22 cellular contexts compared by ENCODE assay signal in the genomic region with DNA sequence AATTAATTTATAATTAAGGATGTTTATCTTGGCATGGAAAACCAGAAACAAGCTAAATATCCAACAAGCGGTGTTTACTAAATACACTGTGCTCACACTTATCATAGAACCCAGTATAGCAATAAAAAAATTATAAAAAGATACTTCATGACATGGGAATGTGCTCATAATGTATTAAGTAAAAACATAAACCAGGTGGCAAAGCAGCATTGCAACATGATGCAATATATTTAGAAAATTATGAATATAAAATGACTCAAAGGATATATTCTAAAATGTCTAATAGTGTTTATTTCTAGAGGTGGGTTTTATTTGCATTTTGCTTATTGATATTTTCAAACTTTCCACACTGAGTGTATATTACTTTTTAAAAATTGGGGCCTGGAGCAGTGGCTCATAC.
DNase-seq lines count a peak whose midpoint lies in the region; ATAC-seq and TF ChIP-seq lines count a peak whose summit lies in the region.
"Had no signal": no experiment of that assay in that cellular context is flagged by ENCODE, and none has a peak within 500 bp of the region (broad histone marks: within the 10 kb centered on the region; RNA-seq: fewer than 3 reads in every experiment).

No MANE protein-coding gene starts in this region.

- no peaks in the 10 kb centered on the region for H3K9me3 Mint-ChIP-seq in CD14-positive monocyte
- H3K9me3 Mint-ChIP-seq: CD8-positive, alpha-beta T cell had no signal

- peaks cover 5% of the 10 kb centered on the region for H3F3A ChIP-seq in PC-3 (ENCODE audit: low read length, unreplicated experiment)

- no peak for TF ChIP-seq CTCF in 22Rv1 (IDR thresholded peaks at IDR 0.05)
- TF ChIP-seq CTCF in PC-3 (conservative IDR thresholded peaks at IDR 0.05; ENCODE audit: low read depth, low read length): no peak
- no peak for TF ChIP-seq CTCF in mammary epithelial cell (conservative IDR thresholded peaks at IDR 0.05 in 1 of 2, IDR thresholded peaks at IDR 0.05 in 1 of 2; ENCODE audit: extremely low read depth in 1 of 2, insufficient read depth in 1 of 2, low read depth in 1 of 2, low read length in 2 of 2)
- no peak for TF ChIP-seq CTCF in foreskin keratinocyte (conservative IDR thresholded peaks at IDR 0.05)
- TF ChIP-seq CTCF in CD14-positive monocyte (IDR thresholded peaks at IDR 0.05): no peak

- peaks cover 4 to 9% (median 6%) of the 10 kb centered on the region in 3 donors for H3K27me3 Mint-ChIP-seq in CD14-positive monocyte (ENCODE audit: low read depth in 3 of 3)

- H3K4me1 Mint-ChIP-seq in CD14-positive monocyte: no peaks in the 10 kb centered on the region

- no peak for ATAC-seq in PC-3
- no peak for ATAC-seq in foreskin keratinocyte
- ATAC-seq: CD8-positive, alpha-beta T cell had no signal

- H3K9ac ChIP-seq in PC-3 (ENCODE audit: low read length) (peak overlapping the region; percentile 58), mammary epithelial cell (ENCODE audit: insufficient read depth, low read length) (no peak overlapping the region), Karpas-422 (ENCODE audit: low read length) (no peak overlapping the region)
- H3K9ac ChIP-seq: BLaER1 had no signal

- H3K36me3 ChIP-seq in PC-3 (ENCODE audit: low read depth, low read length) (no peaks in the 10 kb centered on the region), mammary epithelial cell (ENCODE audit: insufficient read depth, low read length) (no peaks in the 10 kb centered on the region), Karpas-422 (ENCODE audit: insufficient read depth, low read length) (no peaks in the 10 kb centered on the region)
- H3K36me3 ChIP-seq: BLaER1, Peyer's patch had no signal

- H3K9me2 ChIP-seq in PC-3 (replicated peaks; ENCODE audit: low read length) (no peaks in the 10 kb centered on the region), Karpas-422 (replicated peaks; ENCODE audit: insufficient read depth, low read length) (no peaks in the 10 kb centered on the region)

- POLR2A ChIA-PET in PC-3 (lab: Charles Lee; ENCODE audit: unreplicated experiment): no interaction called here

- H3K27ac ChIP-seq in 22Rv1 (peak overlapping the region; percentile 71), PC-3 (ENCODE audit: low read length) (peak overlapping the region; percentile 95), mammary epithelial cell (ENCODE audit: insufficient read depth, low read depth, low read length) (peak overlapping the region; percentile 97), foreskin keratinocyte (peak overlapping the region; percentile 49), Karpas-422 (ENCODE audit: low read length) (no peak overlapping the region)
- H3K27ac ChIP-seq: BLaER1 had no signal

- DNase-seq in PC-3: no peak
- peak; percentile 17 for DNase-seq in mammary epithelial cell
- no peak for DNase-seq in foreskin keratinocyte
- DNase-seq in Karpas-422: no peak
- no peak for DNase-seq in activated naive CD4-positive, alpha-beta T cell treated with anti-CD3 and anti-CD28 coated beads, Interleukin-2, amount 50 U/mL, for 16 hours
- no peak for DNase-seq in GF-D8 (lab: John Stamatoyannopoulos, UW)
- DNase-seq in CD14-positive monocyte (ENCODE audit: low spot score): no peak
- DNase-seq: Caco-2; CD8-positive, alpha-beta T cell; DMS79; EL; GDM1; KG1; NCI-H1048; NCI-H1417; NCI-H1694 treated with DMSO at 0.1 percent for 48 hours; NCI-H2081; NCI-H2227 treated with DMSO at 0.1 percent for 48 hours; NCI-H526 treated with DMSO at 0.1 percent for 48 hours had no signal

- H3K4me2 ChIP-seq in PC-3 (ENCODE audit: low read length) (peak overlapping the region; percentile 76), mammary epithelial cell (ENCODE audit: insufficient read depth, low read depth, low read length) (peak overlapping the region; percentile 8), Karpas-422 (ENCODE audit: low read depth, low read length, poor library complexity, severe bottlenecking) (no peak overlapping the region)
- H3K4me2 ChIP-seq: BLaER1 had no signal

- H4K20me1 ChIP-seq in PC-3 (ENCODE audit: low read length) (no peaks in the 10 kb centered on the region), mammary epithelial cell (ENCODE audit: insufficient read depth, low read length) (no peaks in the 10 kb centered on the region), Karpas-422 (ENCODE audit: insufficient read depth, low read depth, low read length) (no peaks in the 10 kb centered on the region)
- H4K20me1 ChIP-seq: BLaER1 had no signal

- intact Hi-C loops in PC-3 (cut with micrococcal nuclease): no loop called here
- intact Hi-C loops in mammary epithelial cell (cut with micrococcal nuclease): no loop called here
- intact Hi-C loops in CD14-positive monocyte (cut with micrococcal nuclease): no loop called here

- dilution Hi-C loops in mammary epithelial cell (cut with HindIII; ENCODE audit: low sequenced_read_pairs): no loop called here

- H3K9me3 ChIP-seq in PC-3 (ENCODE audit: low read length) (no peaks in the 10 kb centered on the region), mammary epithelial cell (replicated peaks; ENCODE audit: insufficient read depth, low read length) (no peaks in the 10 kb centered on the region), Karpas-422 (ENCODE audit: low read length) (no peaks in the 10 kb centered on the region)
- H3K9me3 ChIP-seq: BLaER1, Caco-2, Peyer's patch had no signal

- H3K79me2 ChIP-seq in PC-3 (ENCODE audit: low read length): no peaks in the 10 kb centered on the region
- no peaks in the 10 kb centered on the region for H3K79me2 ChIP-seq in mammary epithelial cell (ENCODE audit: insufficient read depth, low read length)
- H3K79me2 ChIP-seq in Karpas-422 (ENCODE audit: low read length): no peaks in the 10 kb centered on the region

- H3K4me3 ChIP-seq in PC-3 (ENCODE audit: low read length): peak overlapping the region; percentile 1; the same call in 1 of the 2 replicates
- no peak overlapping the region for H3K4me3 ChIP-seq in mammary epithelial cell (replicated peaks in 1 of 3; ENCODE audit: insufficient read depth in 1 of 3, low read depth in 2 of 3, low read length in 3 of 3)
- H3K4me3 ChIP-seq in Karpas-422 (ENCODE audit: low read length): no peak overlapping the region
- H3K4me3 ChIP-seq: BLaER1, Peyer's patch had no signal

- in situ Hi-C loops in mammary epithelial cell (cut with MboI; ENCODE audit: low sequenced_read_pairs in 2 of 2): loop anchor here in 1 of 2 donors (5.0 kb wide), 1 partner anchor 84 kb away; a partner anchor contains a TSS

- no peaks in the 10 kb centered on the region for H3K36me3 Mint-ChIP-seq in CD14-positive monocyte
- H3K36me3 Mint-ChIP-seq: CD8-positive, alpha-beta T cell had no signal

- BruUV-seq in PC-3 (replicated peaks; lab: Mats Ljungman, UMichigan): no TSS peak
- no TSS peak for BruUV-seq in mammary epithelial cell (replicated peaks; lab: Mats Ljungman, UMichigan)

- CTCF ChIA-PET in PC-3 (lab: Charles Lee): interaction anchor here (0.7 kb wide), 1 partner anchor 65 kb away, joined by 3 read pairs; no protein-coding TSS in a partner anchor
- CTCF ChIA-PET in mammary epithelial cell (lab: Charles Lee; ENCODE audit: low non-redundant PET): interaction anchor here (0.6 to 0.7 kb wide), 2 partner anchors 146 to 170 kb away, joined by 7 to 9 read pairs; no protein-coding TSS in a partner anchor

- H3K4me1 ChIP-seq in PC-3 (ENCODE audit: insufficient read depth, low read length) (peaks cover 37% of the 10 kb centered on the region), mammary epithelial cell (ENCODE audit: insufficient read depth, low read length) (peaks cover 19% of the 10 kb centered on the region), foreskin keratinocyte (peaks cover 14% of the 10 kb centered on the region), Karpas-422 (ENCODE audit: low read length) (peaks cover 9% of the 10 kb centered on the region)
- H3K4me1 ChIP-seq: BLaER1, Caco-2, Peyer's patch had no signal

- H3K27ac Mint-ChIP-seq in CD14-positive monocyte: no peak overlapping the region
- H3K27ac Mint-ChIP-seq: CD8-positive, alpha-beta T cell had no signal

- 100% methylated on average over 1 of the region's 1 CpG for WGBS in mammary epithelial cell (ENCODE audit: low coverage, missing lambda C conversion rate)

- H2AFZ ChIP-seq in PC-3 (ENCODE audit: low read length) (no peak overlapping the region), mammary epithelial cell (ENCODE audit: low read depth, low read length) (no peak overlapping the region), Karpas-422 (ENCODE audit: low read length) (no peak overlapping the region)

- H3K4me3 Mint-ChIP-seq in CD14-positive monocyte: no peak overlapping the region
- H3K4me3 Mint-ChIP-seq: CD8-positive, alpha-beta T cell had no signal

- H3K27me3 ChIP-seq in PC-3 (ENCODE audit: low read length) (no peaks in the 10 kb centered on the region), mammary epithelial cell (ENCODE audit: insufficient read depth, low read length) (no peaks in the 10 kb centered on the region), foreskin keratinocyte (no peaks in the 10 kb centered on the region), Karpas-422 (ENCODE audit: low read length) (no peaks in the 10 kb centered on the region)
- H3K27me3 ChIP-seq: BLaER1, Peyer's patch had no signal
